8 cellular contexts compared by ENCODE assay signal in genomic region chr2:102736607-102737409, GRCh38. TPM values are rescaled to one million over a fixed set of nuclear protein-coding genes. Genes with fewer than 3 reads are reported as not detected.
DNase-seq lines count a peak whose midpoint lies in the region; ATAC-seq and TF ChIP-seq lines count a peak whose summit lies in the region.

No MANE protein-coding gene starts in this region.

- TF ChIP-seq POLR2A in Raji (IDR thresholded peaks at IDR 0.05; ENCODE audit: insufficient read depth, low read depth, low read length) (peak; percentile 98), gastroesophageal sphincter (IDR thresholded peaks at IDR 0.05) (peak; percentile 69 to 73)

- WGBS in gastroesophageal sphincter (ENCODE audit: low coverage in 1 of 2), 2 donors = 0 to 6% methylated on average over 4 to 5 of the region's 41 CpGs

- no peaks in the 10 kb centered on the region for H3K9me3 ChIP-seq in gastroesophageal sphincter
- no peaks in the 10 kb centered on the region for H3K9me3 ChIP-seq in neutrophil

- DNase-seq in Daoy (ENCODE audit: low read depth) (peak; percentile 83), HuH-7.5 (ENCODE audit: low spot score) (peak; percentile 71), activated gamma-delta T cell treated with Interleukin-2 at 50 U/mL for 16 hours (peak; percentile 83), superior temporal gyrus (ENCODE audit: extremely low spot score) (peak; percentile 63)

- H3K27me3 ChIP-seq in gastroesophageal sphincter (no peaks in the 10 kb centered on the region), neutrophil (no peaks in the 10 kb centered on the region)

- TF ChIP-seq CTCF in gastroesophageal sphincter (IDR thresholded peaks at IDR 0.05) (peak in 1 of 4 experiments; percentile 6), neutrophil (IDR thresholded peaks at IDR 0.05) (no peak)

- H3K27ac ChIP-seq in gastroesophageal sphincter (peak overlapping the region; percentile 1 to 83 (median 78)), neutrophil (peak overlapping the region; percentile 75)

- no peak for TF ChIP-seq EP300 in gastroesophageal sphincter (IDR thresholded peaks at IDR 0.05)

- peak overlapping the region; percentile 85 to 91 for H3K4me3 ChIP-seq in gastroesophageal sphincter
- H3K4me3 ChIP-seq in neutrophil (ENCODE audit: low read depth in 1 of 2, low read length in 1 of 2) = peak overlapping the region; percentile 90 to 93

- ATAC-seq in GM21529 (IDR thresholded peaks at IDR 0.05; ENCODE audit: unreplicated experiment) (peak; percentile 93), gastroesophageal sphincter (peak; percentile 93)

- H3K4me1 ChIP-seq in gastroesophageal sphincter (peaks cover 0 to 22% (median 7%) of the 10 kb centered on the region in 3 donors), neutrophil (ENCODE audit: control insufficient read depth in 1 of 2, insufficient read depth in 1 of 2, low read depth in 1 of 2, low read length in 1 of 2) (peaks cover 19 to 27% of the 10 kb centered on the region in 2 experiments)

- H3K36me3 ChIP-seq in gastroesophageal sphincter = peaks cover under 1 to 4% of the 10 kb centered on the region in 2 donors
- peaks cover 4% of the 10 kb centered on the region for H3K36me3 ChIP-seq in neutrophil

RNA-seq across cellular contexts. Expression of gene TMEM182, which starts 25.0 kb away (rescaled TPM):
- total RNA-seq in Daoy (2014; rRNA removed; shearing (Covaris generic)) = 5.4 and 6.1 TPM in 2 replicates
- total RNA-seq in gastroesophageal sphincter = 1 to 10 TPM in 1 of 4 donors, under 1 TPM in 3; 0.66 to 1.2 (median 0.80) TPM

Comparison
In these comparisons a context has a peak if more than half of its experiments do, and no peak if none do; other contexts are left out.
1. Peak in every context shown above with its lines: DNase-seq, ATAC-seq, H3K4me3 ChIP-seq and H3K27ac ChIP-seq.